ENCODE assay signal across 8 cellular contexts in the genomic region with DNA sequence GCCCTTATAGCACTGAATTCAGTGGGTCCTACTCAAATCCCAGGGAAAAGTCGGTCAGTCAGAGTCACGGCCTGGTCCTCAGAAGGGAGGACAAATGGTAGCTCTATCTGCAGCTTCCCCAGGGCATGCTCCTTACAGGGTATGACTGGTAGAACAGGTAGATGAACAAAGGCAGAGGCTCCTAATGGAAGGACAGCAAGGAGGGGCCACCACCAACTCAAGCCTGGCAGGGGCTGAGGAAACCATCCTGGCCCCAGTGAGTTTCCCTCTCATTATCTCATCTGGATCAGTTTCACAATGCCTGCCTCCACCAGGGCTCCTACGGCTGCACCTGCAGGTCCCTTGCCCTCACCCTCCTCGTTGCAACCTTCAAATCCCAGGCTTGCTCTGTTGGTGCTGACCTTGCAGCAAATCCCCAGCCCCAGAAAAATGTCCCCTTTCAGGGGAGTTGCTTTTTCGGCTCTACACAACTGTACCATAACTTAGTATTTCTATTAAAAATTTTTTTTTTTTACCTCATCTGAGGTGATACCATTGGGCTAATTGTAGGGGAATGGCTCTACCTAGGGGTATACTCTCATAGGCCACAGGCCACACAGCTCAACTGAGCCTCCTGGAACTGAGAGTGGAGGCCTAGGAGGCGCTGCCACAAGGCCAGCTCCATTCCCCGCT. TPM values are rescaled to one million over a fixed set of nuclear protein-coding genes. Genes with fewer than 3 reads are reported as not detected.
DNase-seq lines count a peak whose midpoint lies in the region; TF ChIP-seq lines count a peak whose summit lies in the region.

No MANE protein-coding gene starts in this region.

- H3K27ac ChIP-seq in brain microvascular endothelial cell (peak overlapping the region; percentile 75), stomach (peak overlapping the region in 4 of 5 donors; percentile 57 to 76 (median 69))

- H3K4me1 ChIP-seq in stomach = peaks cover 18 to 63% (median 32%) of the 10 kb centered on the region in 4 donors

- in situ Hi-C loops in KBM-7 (cut with MboI; ENCODE audit: low pct_unique_long_range_greater_than_20kb, low sequenced_read_pairs) = no loop called here
- in situ Hi-C loops in brain microvascular endothelial cell (cut with HindIII; ENCODE audit: low pct_ligation_motif_present, low sequenced_read_pairs) = no loop called here

- intact Hi-C loops in stomach (cut with DNase I; ENCODE audit: low total_unique reads) = no loop called here

- TF ChIP-seq CTCF in brain microvascular endothelial cell (IDR thresholded peaks at IDR 0.05; ENCODE audit: low read depth, low read length, missing control alignments) = no peak
- TF ChIP-seq CTCF in stomach (IDR thresholded peaks at IDR 0.05) = no peak

- no peak for TF ChIP-seq EP300 in stomach (IDR thresholded peaks at IDR 0.05)

- H3K36me3 ChIP-seq in brain microvascular endothelial cell (replicated peaks) (peaks cover 40% of the 10 kb centered on the region), stomach (peaks cover 30 to 78% (median 75%) of the 10 kb centered on the region in 4 donors)

- H3K9me3 ChIP-seq in stomach = no peaks in the 10 kb centered on the region

- H3K27me3 ChIP-seq in brain microvascular endothelial cell (replicated peaks) (no peaks in the 10 kb centered on the region), stomach (no peaks in the 10 kb centered on the region)

- DNase-seq in activated CD4-positive, alpha-beta T cell treated with anti-CD3 and anti-CD28 coated beads for 48 hours = peak; percentile 69
- no peak for DNase-seq in activated CD4-positive, alpha-beta T cell treated with anti-CD3 and anti-CD28 coated beads for 1 hour
- DNase-seq in KBM-7 (peak; percentile 55), brain microvascular endothelial cell (no peak), stomach (no peak), ureter (ENCODE audit: low spot score) (no peak), ecto neural progenitor cell (ENCODE audit: low spot score) (no peak)
- no peak for DNase-seq in effector CD4-positive, alpha-beta T cell

- no peak overlapping the region for H3K4me3 ChIP-seq in brain microvascular endothelial cell (ENCODE audit: low read depth, low read length)
- no peak overlapping the region for H3K4me3 ChIP-seq in stomach

- no peak for TF ChIP-seq POLR2A in stomach (IDR thresholded peaks at IDR 0.05)

- 71 to 79% (median 75%) methylated on average over 7 of the region's 7 CpGs for WGBS in stomach, 5 donors

RNA-seq across cellular contexts. Expression of gene MYO1G, which starts 2.4 kb away (rescaled TPM):
- total RNA-seq in stomach (10 to 100 TPM in 1 of 5 donors, 1 to 10 TPM in 4; 1.7 to 16.7 (median 4.0) TPM), ureter (6.0 TPM)
- 1 to 10 TPM; 2.0 to 3.4 (median 3.2) TPM for polyA plus RNA-seq in stomach

RNA-seq across cellular contexts. Expression of gene CCM2, which starts 18.8 kb away (rescaled TPM):
- 10 to 100 TPM in 4 of 5 donors, 1 to 10 TPM in 1; 1.8 to 31.7 (median 17.2) TPM for total RNA-seq in stomach
- 10 to 100 TPM; 33.1 to 39.0 (median 38.7) TPM for polyA plus RNA-seq in stomach
- 31.1 TPM for total RNA-seq in ureter

Comparison
In these comparisons a context has a peak if more than half of its experiments do, and no peak if none do; other contexts are left out.
1. DNase-seq: peak in activated CD4-positive, alpha-beta T cell treated with anti-CD3 and anti-CD28 coated beads for 48 hours (single experiment) and KBM-7 (single experiment); none in activated CD4-positive, alpha-beta T cell treated with anti-CD3 and anti-CD28 coated beads for 1 hour (single experiment), brain microvascular endothelial cell (single experiment), stomach (single experiment), effector CD4-positive, alpha-beta T cell (single experiment), ureter (single experiment) and ecto neural progenitor cell (single experiment).